In the genomic region with DNA sequence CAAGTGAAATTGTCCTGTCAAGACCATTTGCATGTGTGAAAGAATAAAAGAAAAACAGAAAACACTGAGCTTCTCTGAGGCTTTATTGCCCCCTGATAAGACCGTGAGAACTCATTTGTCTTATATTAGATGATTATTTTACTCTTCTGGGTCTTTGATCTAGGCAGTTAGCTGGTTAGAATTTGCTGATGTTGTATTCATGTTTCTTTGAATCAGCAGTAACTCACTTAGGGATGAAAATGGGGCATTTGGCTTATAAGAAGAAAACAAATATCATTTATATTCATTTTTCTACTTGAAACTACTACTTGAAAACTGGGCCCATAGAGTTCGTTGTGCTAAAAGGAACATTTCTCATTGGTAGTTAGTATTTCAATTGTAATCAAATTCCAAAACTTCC, we compare ENCODE assay signal across 11 cellular contexts.
"Had no signal": no experiment of that assay in that cellular context is flagged by ENCODE, and none has a peak within 500 bp of the region (broad histone marks: within the 10 kb centered on the region; RNA-seq: fewer than 3 reads in every experiment).

No MANE protein-coding gene starts in this region.

- FAIRE-seq: H1, H54 had no signal

- H3K27ac ChIP-seq: GM23248 had no signal

- H3K4me2 ChIP-seq: GM23338 had no signal

- H2AFZ ChIP-seq: GM23248, GM23338 had no signal

- H3K9me3 ChIP-seq: HAP-1 had no signal

- DNase-seq: GM23248, GOT3, H7, H9, HCEC 1CT, HFFc6 had no signal

- H3K4me1 ChIP-seq: HAP-1 had no signal

- H3K36me3 ChIP-seq: HAP-1 had no signal

- ATAC-seq: GM23338, HCT116 had no signal

- H3K4me3 ChIP-seq: GM23248, GM23338, HAP-1 had no signal

- H3K9ac ChIP-seq: GM23248 had no signal
